ENCODE assay signal across 10 cellular contexts in genomic region chr20:835220-836045, GRCh38. TPM values are rescaled to one million over a fixed set of nuclear protein-coding genes. Genes with fewer than 3 reads are reported as not detected.
DNase-seq lines count a peak whose midpoint lies in the region; ATAC-seq, FAIRE-seq and TF ChIP-seq lines count a peak whose summit lies in the region.
"Had no signal": no experiment of that assay in that cellular context is flagged by ENCODE, and none has a peak within 500 bp of the region (broad histone marks: within the 10 kb centered on the region; RNA-seq: fewer than 3 reads in every experiment).

No MANE protein-coding gene starts in this region.

- no peak for TF ChIP-seq EP300 in A549 (IDR thresholded peaks at IDR 0.05)

- no peak for DNase-seq in A549 (ENCODE audit: low read depth in 1 of 2, low spot score in 1 of 2)
- DNase-seq in activated naive CD4-positive, alpha-beta T cell treated with anti-CD3 and anti-CD28 coated beads, Interleukin-2, amount 50 U/mL, for 16 hours, result peak; percentile 37
- DNase-seq in mesenchymal stem cell, result no peak
- no peak for DNase-seq in cerebellum (ENCODE audit: low spot score)
- no peak for DNase-seq in GF-D8 (lab: John Stamatoyannopoulos, UW)
- DNase-seq in NOMO-1 treated with dmso at 0.1 percent for 144 hours (lab: John Stamatoyannopoulos, UW; ENCODE audit: unreplicated experiment), result no peak
- DNase-seq: tibial artery had no signal

- H2BK15ac ChIP-seq in mesenchymal stem cell (ENCODE audit: low read depth, poor library complexity, severe bottlenecking), result no peak overlapping the region

- POLR2A ChIA-PET in A549 (lab: Yijun Ruan, JAX), result no interaction called here

- H2BK12ac ChIP-seq in mesenchymal stem cell (ENCODE audit: low read length in 2 of 2), result no peak overlapping the region

- no peak for FAIRE-seq in A549 (lab: Jason Lieb, UNC)
- FAIRE-seq: TTC549 had no signal

- no peak overlapping the region for H3K4ac ChIP-seq in mesenchymal stem cell (ENCODE audit: low read depth in 1 of 2, low read length in 2 of 2)

- peaks cover 66% of the 10 kb centered on the region for H3K79me2 ChIP-seq in KMS-11 (ENCODE audit: insufficient read depth, low read depth)

- H3K4me2 ChIP-seq in A549, result no peak overlapping the region
- H3K4me2 ChIP-seq in KMS-11, result peak overlapping the region; percentile 97
- H3K4me2 ChIP-seq in mesenchymal stem cell (ENCODE audit: low read length, poor library complexity, severe bottlenecking), result no peak overlapping the region

- no peak overlapping the region for H3K18ac ChIP-seq in mesenchymal stem cell (ENCODE audit: low read depth in 1 of 2, low read length in 2 of 2)

- ATAC-seq in A549, result no peak
- no peak for ATAC-seq in HG02798 (IDR thresholded peaks at IDR 0.05; ENCODE audit: poor library complexity, unreplicated experiment)

- H3K9me3 ChIP-seq in A549 (no peaks in the 10 kb centered on the region), mesenchymal stem cell (ENCODE audit: control insufficient read depth, low read length) (no peaks in the 10 kb centered on the region)
- H3K9me3 ChIP-seq: tibial artery had no signal

- H3K9ac ChIP-seq in KMS-11, result no peak overlapping the region; the same call in 1 of the 2 replicates
- H3K9ac ChIP-seq in mesenchymal stem cell (ENCODE audit: low read length), result no peak overlapping the region

- H3K4me3 ChIP-seq in A549 (no peak overlapping the region), KMS-11 (IDR thresholded peaks at IDR 0.05; ENCODE audit: insufficient read depth, low read depth, low read length) (no peak overlapping the region), mesenchymal stem cell (ENCODE audit: insufficient read depth in 1 of 2, low read depth in 1 of 2, low read length in 2 of 2) (no peak overlapping the region)

- peaks cover 21% of the 10 kb centered on the region for H3K79me1 ChIP-seq in mesenchymal stem cell (replicated peaks; ENCODE audit: low read length, poor library complexity, severe bottlenecking)

- TF ChIP-seq CTCF in A549 (IDR thresholded peaks at IDR 0.05) (no peak), KMS-11 (conservative IDR thresholded peaks at IDR 0.05; ENCODE audit: low read depth, low read length) (no peak)

- H4K8ac ChIP-seq in mesenchymal stem cell (ENCODE audit: low read length), result no peak overlapping the region

- no peaks in the 10 kb centered on the region for H4K20me1 ChIP-seq in KMS-11 (ENCODE audit: insufficient read depth)

- H2AFZ ChIP-seq in KMS-11 (ENCODE audit: low read depth) (no peak overlapping the region), mesenchymal stem cell (ENCODE audit: low read depth, low read length) (no peak overlapping the region)

- WGBS in A549 (ENCODE audit: missing lambda C conversion rate), result 89% methylated on average over 3 of the region's 3 CpGs
- 71% methylated on average over 2 of the region's 3 CpGs for WGBS in mesenchymal stem cell

- H4K91ac ChIP-seq in mesenchymal stem cell (ENCODE audit: low read length), result peak overlapping the region; percentile 14

- no peak for TF ChIP-seq POLR2A in A549 (IDR thresholded peaks at IDR 0.05; ENCODE audit: low read length)

- H2BK120ac ChIP-seq in mesenchymal stem cell (ENCODE audit: low read depth, low read length), result no peak overlapping the region

- TF ChIP-seq RAD21 in A549 (conservative IDR thresholded peaks at IDR 0.05 in 1 of 2, IDR thresholded peaks at IDR 0.05 in 1 of 2), result no peak

- CTCF ChIA-PET in A549 (lab: Yijun Ruan, JAX), result interaction anchor here (1.0 to 22.7 kb wide), 2 partner anchors 11 to 126 kb away, joined by 3 to 872 read pairs; no protein-coding TSS in a partner anchor

- peaks cover 6% of the 10 kb centered on the region; the same call in 2 of the 3 replicates for H3K4me1 ChIP-seq in A549
- H3K4me1 ChIP-seq in KMS-11 (ENCODE audit: low read depth, poor library complexity, severe bottlenecking), result peaks cover 62% of the 10 kb centered on the region
- peaks cover 7% of the 10 kb centered on the region for H3K4me1 ChIP-seq in mesenchymal stem cell (ENCODE audit: control insufficient read depth, insufficient read depth, low read depth, low read length)

- no peak overlapping the region for H2BK5ac ChIP-seq in mesenchymal stem cell (ENCODE audit: low read depth, low read length, poor library complexity, severe bottlenecking)

- H3K23ac ChIP-seq in mesenchymal stem cell (ENCODE audit: low read length in 2 of 2), result no peak overlapping the region

- H3K27ac ChIP-seq in A549 (no peak overlapping the region), KMS-11 (peak overlapping the region; percentile 15; the same call in 1 of the 2 replicates), mesenchymal stem cell (ENCODE audit: low read length, poor library complexity, severe bottlenecking) (no peak overlapping the region)

- H3K27me3 ChIP-seq in KMS-11 (ENCODE audit: insufficient read depth, low read depth) (no peaks in the 10 kb centered on the region), mesenchymal stem cell (ENCODE audit: control insufficient read depth in 1 of 2, insufficient read depth in 1 of 2, low read length in 2 of 2) (no peaks in the 10 kb centered on the region)

- H3K36me3 ChIP-seq in KMS-11 (ENCODE audit: insufficient read depth) (no peaks in the 10 kb centered on the region), mesenchymal stem cell (ENCODE audit: control insufficient read depth in 1 of 2, insufficient read depth in 2 of 2, low read depth in 1 of 2, low read length in 2 of 2) (peaks cover 0 to 3% of the 10 kb centered on the region in 2 experiments)
- H3K36me3 ChIP-seq: tibial artery had no signal

- no peak overlapping the region for H2AK5ac ChIP-seq in mesenchymal stem cell (ENCODE audit: low read length, severe bottlenecking)

- no peak overlapping the region for H3K14ac ChIP-seq in mesenchymal stem cell (ENCODE audit: low read length in 2 of 2)

TF ChIP-seq in A549, 52 proteins besides CTCF, POLR2A, EP300 and RAD21:
- TF ChIP-seq RFX5 (IDR thresholded peaks at IDR 0.05), result no peak
- peak; percentile 6 for TF ChIP-seq ZFP36 (IDR thresholded peaks at IDR 0.05; ENCODE audit: borderline replicate concordance, partially characterized antibody)
- TF ChIP-seq RARB (CRISPR knock-in tag; IDR thresholded peaks at IDR 0.05), result no peak
- TF ChIP-seq REST (IDR thresholded peaks at IDR 0.05), result no peak
TF ChIP-seq in A549: peak in this region for 1.

RNA-seq across cellular contexts. Expression of gene FAM110A, which starts 1.9 kb away (rescaled TPM):
- polyA plus RNA-seq in A549 (2011; rRNA removed) (3.1 TPM in 2 replicates), A549 (2017; fragmentation: RNase III; extraction: RNeasy Plus Mini Kit Qiagen cat#74134 plus additional on column Dnase treatment) (3.6 to 4.4 TPM (median 4.1 TPM) in 3 replicates)
- polyA plus RNA-seq in A549 (2012; cell fraction: cytosol; rRNA removed), result 7.4 and 10.3 TPM in 2 replicates
- polyA plus RNA-seq in A549 (2012; cell fraction: nucleus; rRNA removed), result 17.2 and 21.2 TPM in 2 replicates
- polyA minus RNA-seq in A549 (2011; rRNA and poly(A)+ RNA removed), result 2.3 and 2.6 TPM in 2 replicates
- polyA plus RNA-seq in mesenchymal stem cell (2013, experiment 1 of 2), result 2.1 TPM
- polyA plus RNA-seq in mesenchymal stem cell (2013, experiment 2 of 2), result 2.0 TPM
- 3.5 TPM for total RNA-seq in cerebellum
